In genomic region chr2:9424447-9425164, GRCh38 we compare ENCODE assay signal across 9 cellular contexts. TPM values are rescaled to one million over a fixed set of nuclear protein-coding genes. Genes with fewer than 3 reads are reported as not detected.
DNase-seq lines count a peak whose midpoint lies in the region; ATAC-seq lines count a peak whose summit lies in the region.
"Had no signal": no experiment of that assay in that cellular context is flagged by ENCODE, and none has a peak within 500 bp of the region (broad histone marks: within the 10 kb centered on the region; RNA-seq: fewer than 3 reads in every experiment).

No MANE protein-coding gene starts in this region.

- no peak for ATAC-seq in HG02588 (IDR thresholded peaks at IDR 0.05; ENCODE audit: unreplicated experiment)
- ATAC-seq in GM18858 (IDR thresholded peaks at IDR 0.05; ENCODE audit: unreplicated experiment), result no peak

- no peaks in the 10 kb centered on the region for H3K27me3 ChIP-seq in esophagus (ENCODE audit: control insufficient read depth in 1 of 2, insufficient read depth in 2 of 2, low read length in 2 of 2)
- H3K27me3 ChIP-seq in rectal smooth muscle tissue (ENCODE audit: control insufficient read depth, insufficient read depth, low read length), result no peaks in the 10 kb centered on the region

- H3K4me3 ChIP-seq in esophagus (ENCODE audit: low read depth in 1 of 2, low read length in 2 of 2) (peak overlapping the region; percentile 87 to 99), rectal smooth muscle tissue (ENCODE audit: low read length) (peak overlapping the region; percentile 98)

- no peaks in the 10 kb centered on the region; the same call in 1 of the 2 replicates for H3K4me1 ChIP-seq in ES-I3 (ENCODE audit: insufficient read depth, low read length)
- H3K4me1 ChIP-seq in esophagus (ENCODE audit: control insufficient read depth in 2 of 2, insufficient read depth in 2 of 2, low read length in 1 of 2), result peaks cover 3 to 9% of the 10 kb centered on the region in 2 donors
- peaks cover 11% of the 10 kb centered on the region for H3K4me1 ChIP-seq in rectal smooth muscle tissue (ENCODE audit: control insufficient read depth, insufficient read depth, low read length)

- H3K9me3 ChIP-seq in ES-I3 (ENCODE audit: control insufficient read depth, insufficient read depth, low read length), result no peaks in the 10 kb centered on the region
- no peaks in the 10 kb centered on the region for H3K9me3 ChIP-seq in esophagus (ENCODE audit: control insufficient read depth in 2 of 2, insufficient read depth in 1 of 2, low read depth in 1 of 2, low read length in 1 of 2)

- H3K36me3 ChIP-seq in ES-I3 (ENCODE audit: insufficient read depth, low read length) (no peaks in the 10 kb centered on the region), esophagus (ENCODE audit: control insufficient read depth in 2 of 2, insufficient read depth in 2 of 2, low read length in 1 of 2) (no peaks in the 10 kb centered on the region), rectal smooth muscle tissue (ENCODE audit: control insufficient read depth, insufficient read depth, low read length) (peaks cover under 1% of the 10 kb centered on the region)

- DNase-seq in NCI-H510A (lab: John Stamatoyannopoulos, UW), result peak; percentile 45
- DNase-seq in SKM-1 (lab: John Stamatoyannopoulos, UW; ENCODE audit: unreplicated experiment), result no peak
- DNase-seq in HK-2 (ENCODE audit: unreplicated experiment), result no peak
- DNase-seq: NCI-H524 treated with DMSO at 0.1 percent for 48 hours had no signal

- WGBS in esophagus, 2 donors, result 57 to 66% methylated on average over 11 of the region's 11 CpGs

- H3K9ac ChIP-seq in ES-I3 (ENCODE audit: low read depth, low read length), result peak overlapping the region; percentile 100
- peak overlapping the region; percentile 92 for H3K9ac ChIP-seq in rectal smooth muscle tissue (ENCODE audit: low read length)

- H3K27ac ChIP-seq in esophagus (ENCODE audit: low read depth in 2 of 2, low read length in 1 of 2) (no peak overlapping the region), rectal smooth muscle tissue (ENCODE audit: low read depth, low read length) (no peak overlapping the region)

RNA-seq across cellular contexts. Expression of gene CPSF3, which starts 1.2 kb away (rescaled TPM):
- polyA plus RNA-seq in esophagus, result 10 to 100 TPM; 11.9 to 17.6 TPM

RNA-seq across cellular contexts. Expression of gene ITGB1BP1, which starts 1.3 kb away (rescaled TPM):
- polyA plus RNA-seq in esophagus, result 10 to 100 TPM; 47.9 to 48.3 TPM

RNA-seq across cellular contexts. Expression of gene IAH1, which starts 49.7 kb away (rescaled TPM):
- polyA plus RNA-seq in esophagus, result 10 to 100 TPM; 36.2 to 42.2 TPM
